In the genomic region with DNA sequence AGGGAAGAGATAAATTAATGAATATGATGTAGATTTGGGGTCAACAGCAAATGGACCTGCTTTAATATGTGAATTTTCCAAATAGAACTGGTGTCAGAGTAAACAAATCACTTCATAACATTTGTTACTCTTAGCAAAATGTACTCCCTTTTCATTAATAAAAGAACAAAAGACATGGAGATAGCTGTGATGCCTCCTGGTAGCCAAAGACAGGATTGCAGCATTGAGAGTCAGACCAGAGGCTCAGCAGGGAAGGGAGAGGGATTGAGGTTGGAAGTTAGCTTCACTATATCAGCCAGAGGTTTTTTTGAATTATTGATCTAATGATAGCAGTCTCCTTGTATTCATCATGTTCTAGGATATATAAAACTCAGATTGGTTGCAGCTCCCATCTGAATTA, we compare ENCODE assay signal across 25 cellular contexts. TPM values are rescaled to one million over a fixed set of nuclear protein-coding genes. Genes with fewer than 3 reads are reported as not detected.
A peak's percentile ranks its signal among the peaks of the same experiment; 100 is the strongest.
DNase-seq lines count a peak whose midpoint lies in the region; ATAC-seq and TF ChIP-seq lines count a peak whose summit lies in the region.
"Had no signal": no experiment of that assay in that cellular context is flagged by ENCODE, and none has a peak within 500 bp of the region (broad histone marks: within the 10 kb centered on the region; RNA-seq: fewer than 3 reads in every experiment).

No MANE protein-coding gene starts in this region.

- in situ Hi-C loops in GM23248 (cut with MboI): loop anchor here (10.0 kb wide), 1 partner anchor 148 kb away; a partner anchor contains a TSS

- H3K4me2 ChIP-seq in skeletal muscle satellite cell (ENCODE audit: low read length) (no peak overlapping the region), GM23248 (ENCODE audit: unreplicated experiment) (no peak overlapping the region)

- TF ChIP-seq POLR2A in esophagus squamous epithelium (IDR thresholded peaks at IDR 0.05): no peak

- no peaks in the 10 kb centered on the region for H3K36me3 ChIP-seq in adipocyte (ENCODE audit: control insufficient read depth, insufficient read depth, low read length, severe bottlenecking)
- H3K36me3 ChIP-seq in esophagus squamous epithelium: no peaks in the 10 kb centered on the region
- no peaks in the 10 kb centered on the region for H3K36me3 ChIP-seq in skeletal muscle satellite cell (ENCODE audit: insufficient read depth, low read length)
- H3K36me3 ChIP-seq in GM23248 (ENCODE audit: low read depth): no peaks in the 10 kb centered on the region
- H3K36me3 ChIP-seq: HAP-1 had no signal

- H3K79me2 ChIP-seq in GM23248 (ENCODE audit: insufficient read depth): no peaks in the 10 kb centered on the region

- peak overlapping the region; percentile 87 for H3K9ac ChIP-seq in adipocyte (ENCODE audit: low read length)
- peak overlapping the region; percentile 72 for H3K9ac ChIP-seq in skeletal muscle satellite cell (ENCODE audit: low read depth, low read length)
- H3K9ac ChIP-seq in GM23248: no peak overlapping the region

- no peak overlapping the region for H2AFZ ChIP-seq in GM23248

- H3F3A ChIP-seq in GM23248 (ENCODE audit: insufficient read depth): no peaks in the 10 kb centered on the region; the same call in 1 of the 2 replicates

- H3K4me3 ChIP-seq in adipocyte (ENCODE audit: low read length) (no peak overlapping the region), esophagus squamous epithelium (no peak overlapping the region), skeletal muscle satellite cell (ENCODE audit: low read length) (no peak overlapping the region), GM23248 (no peak overlapping the region)
- H3K4me3 ChIP-seq: HAP-1 had no signal

- H3K9me2 ChIP-seq in GM23248 (ENCODE audit: insufficient read depth): no peaks in the 10 kb centered on the region

- no peaks in the 10 kb centered on the region for H4K20me1 ChIP-seq in GM23248 (ENCODE audit: insufficient read depth)

- H3K27ac ChIP-seq in esophagus squamous epithelium: peak overlapping the region in 3 of 4 donors; percentile 72 to 80 (median 76)
- no peak overlapping the region for H3K27ac ChIP-seq in GM23248

- DNase-seq in adipocyte (ENCODE audit: low read depth): peak; percentile 26
- DNase-seq in esophagus squamous epithelium (lab: John Stamatoyannopoulos, UW): no peak
- DNase-seq in GM23248: no peak
- DNase-seq in NCI-H510A (lab: John Stamatoyannopoulos, UW): no peak
- DNase-seq in left cardiac atrium: no peak
- DNase-seq: activated CD4-positive, alpha-beta memory T cell treated with anti-CD3 and anti-CD28 coated beads, Interleukin-2, amount 10 ng/mL, durations not matched to agents 7 days and 5 days; activated CD4-positive, CD25-positive, alpha-beta regulatory T cell; activated naive CD4-positive, alpha-beta T cell; amygdala; CD4-positive, alpha-beta memory T cell; cerebellar nuclear complex; effector CD8-positive, alpha-beta T cell; KBM-7; naive B cell; NCI-H2171 treated with DMSO at 0.1 percent for 48 hours; NCI-H69; nucleus accumbens; retina; stimulated activated CD4-positive, alpha-beta T cell treated with anti-CD3 and anti-CD28 coated beads, Interleukin-12 subunit alpha, Interleukin-12 subunit beta, amount 100 ng/mL, for 4 hours; stimulated activated CD4-positive, alpha-beta T cell treated with anti-CD3 and anti-CD28 coated beads, Interleukin-4, amount 100 ng/mL, for 4 hours had no signal

- TF ChIP-seq CTCF in esophagus squamous epithelium (IDR thresholded peaks at IDR 0.05): no peak

- intact Hi-C loops in esophagus squamous epithelium (cut with DNase I): no loop called here
- intact Hi-C loops in left cardiac atrium (cut with DNase I): loop anchor here in 1 of 2 donors (10.0 kb wide), 1 partner anchor 148 kb away; a partner anchor contains a TSS

- ATAC-seq in GM19452 (IDR thresholded peaks at IDR 0.05; ENCODE audit: unreplicated experiment) (no peak), left cardiac atrium (no peak)

- peaks cover 52% of the 10 kb centered on the region for H3K4me1 ChIP-seq in adipocyte (ENCODE audit: control insufficient read depth, insufficient read depth, low read length)
- H3K4me1 ChIP-seq in esophagus squamous epithelium: peaks cover 0 to 17% (median 0%) of the 10 kb centered on the region in 3 donors
- H3K4me1 ChIP-seq in skeletal muscle satellite cell (ENCODE audit: control insufficient read depth, insufficient read depth, low read length): peaks cover 78% of the 10 kb centered on the region
- H3K4me1 ChIP-seq in GM23248 (ENCODE audit: insufficient read depth): peaks cover 23% of the 10 kb centered on the region
- H3K4me1 ChIP-seq: HAP-1 had no signal

- peaks cover 2% of the 10 kb centered on the region for H3K27me3 ChIP-seq in adipocyte (replicated peaks; ENCODE audit: control insufficient read depth, insufficient read depth, low read length)
- no peaks in the 10 kb centered on the region for H3K27me3 ChIP-seq in esophagus squamous epithelium
- no peaks in the 10 kb centered on the region for H3K27me3 ChIP-seq in skeletal muscle satellite cell (ENCODE audit: control insufficient read depth, insufficient read depth, low read length)
- no peaks in the 10 kb centered on the region for H3K27me3 ChIP-seq in GM23248 (replicated peaks; ENCODE audit: insufficient read depth)

- H3K9me3 ChIP-seq in adipocyte (ENCODE audit: control insufficient read depth, low read length) (no peaks in the 10 kb centered on the region), esophagus squamous epithelium (no peaks in the 10 kb centered on the region), skeletal muscle satellite cell (replicated peaks; ENCODE audit: low read length) (no peaks in the 10 kb centered on the region), GM23248 (ENCODE audit: low read depth) (no peaks in the 10 kb centered on the region)
- H3K9me3 ChIP-seq: HAP-1 had no signal

RNA-seq across cellular contexts. Expression of a gene that starts 17.4 kb away (rescaled TPM):
- total RNA-seq in esophagus squamous epithelium: 10 to 100 TPM in 1 of 4 donors, 1 to 10 TPM in 1, under 1 TPM in 2; 0.15 to 14.1 (median 1.0) TPM
- total RNA-seq in skeletal muscle satellite cell (2012; rRNA removed): 0.22 and 0.25 TPM in 2 replicates
- total RNA-seq in GM23248 (2014; rRNA removed; shearing (Covaris generic)): not detected in 2 replicates
- polyA plus RNA-seq in GM23248 (2016; fragmentation: Nextera tagmentation; extraction: Ambion mirVana): 0.16 and 0.34 TPM in 2 replicates
- total RNA-seq in left cardiac atrium: under 1 TPM; 0.18 TPM
- total RNA-seq: G401, mesenteric fat pad had no signal
- polyA plus RNA-seq: CD4-positive, alpha-beta memory T cell had no signal

RNA-seq across cellular contexts. Expression of a gene that starts 48.6 kb away (rescaled TPM):
- total RNA-seq in esophagus squamous epithelium: 100 to 1,000 TPM in 1 of 4 donors, 10 to 100 TPM in 2, 1 to 10 TPM in 1; 9.8 to 143 (median 36.8) TPM
- 24.7 and 33.2 TPM in 2 replicates for total RNA-seq in skeletal muscle satellite cell (2012; rRNA removed)
- 41.1 and 44.5 TPM in 2 replicates for total RNA-seq in GM23248 (2014; rRNA removed; shearing (Covaris generic))
- polyA plus RNA-seq in GM23248 (2016; fragmentation: Nextera tagmentation; extraction: Ambion mirVana): 108 and 112 TPM in 2 replicates
- 10 to 100 TPM; 70.5 to 75.6 TPM for total RNA-seq in left cardiac atrium
